11 cellular contexts compared by ENCODE assay signal in the genomic region with DNA sequence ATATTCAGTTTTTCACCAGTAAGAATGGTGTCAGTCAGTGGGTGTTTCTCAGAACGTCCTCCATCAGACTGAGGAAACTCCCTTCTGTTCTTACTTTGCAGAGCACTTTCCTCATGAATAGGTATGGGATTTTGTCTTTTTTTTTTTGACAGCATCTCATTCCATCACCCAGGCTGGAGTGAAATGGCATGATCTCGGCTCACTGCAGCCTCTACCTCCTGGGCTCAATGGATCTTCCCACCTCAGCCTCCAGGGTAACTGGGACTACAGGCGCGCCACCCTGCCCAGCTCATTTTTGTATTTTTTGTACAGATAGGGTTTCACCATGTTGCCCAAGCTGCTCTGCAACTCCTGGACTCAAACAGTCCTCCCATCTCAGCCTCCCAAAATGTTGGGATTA.
"Had no signal": no experiment of that assay in that cellular context is flagged by ENCODE, and none has a peak within 500 bp of the region (broad histone marks: within the 10 kb centered on the region; RNA-seq: fewer than 3 reads in every experiment).

No MANE protein-coding gene starts in this region.

- DNase-seq: activated CD4-positive, alpha-beta T cell treated with anti-CD3 and anti-CD28 coated beads for 4 hours; left cardiac atrium; lower lobe of right lung; thyroid gland; uterus had no signal

- H3K4me3 ChIP-seq: cardiac muscle cell, dorsolateral prefrontal cortex, lower lobe of right lung, thyroid gland, uterus had no signal

- H3K9me3 ChIP-seq: lower lobe of right lung, thyroid gland, uterus had no signal

- H3K27ac Mint-ChIP-seq: T-helper 1 cell treated with Interleukin-12 subunit alpha and Interleukin-12 subunit beta and Interleukin-4 antibody, amounts not matched to agents 30 μg/mL and 1 μg/mL, for 36 hours had no signal

- H3K36me3 ChIP-seq: cardiac muscle cell, lower lobe of right lung, thyroid gland, uterus had no signal

- H3K4me3 Mint-ChIP-seq: mesothelial cell of epicardium; neural crest cell; T-helper 1 cell treated with Interleukin-12 subunit alpha and Interleukin-12 subunit beta and Interleukin-4 antibody, amounts not matched to agents 30 μg/mL and 1 μg/mL, for 36 hours had no signal

- ATAC-seq: left cardiac atrium, lower lobe of right lung, sciatic nerve had no signal

- H3K9me3 Mint-ChIP-seq: mesothelial cell of epicardium; neural crest cell; T-helper 1 cell treated with Interleukin-12 subunit alpha and Interleukin-12 subunit beta and Interleukin-4 antibody, amounts not matched to agents 30 μg/mL and 1 μg/mL, for 36 hours had no signal

- H3K27me3 ChIP-seq: cardiac muscle cell, dorsolateral prefrontal cortex, thyroid gland, uterus had no signal

- H3K27ac ChIP-seq: cardiac muscle cell, dorsolateral prefrontal cortex, lower lobe of right lung, thyroid gland, uterus had no signal
